2 cellular contexts compared by ENCODE assay signal in genomic region chr17:78226752-78227454, GRCh38.
TF ChIP-seq lines count a peak whose summit lies in the region.

No MANE protein-coding gene starts in this region.

TF ChIP-seq in SK-N-SH treated with all-trans-retinoic acid at 6 μM for 48 hours, 23 proteins besides CTCF, POLR2A, EP300 and RAD21 (continued from another document):
- no peak for TF ChIP-seq CSRNP3 (CRISPR knock-in tag; IDR thresholded peaks at IDR 0.05)
- no peak for TF ChIP-seq PPARA (CRISPR knock-in tag; IDR thresholded peaks at IDR 0.05; ENCODE audit: borderline replicate concordance)
- TF ChIP-seq BACH2 (CRISPR knock-in tag; IDR thresholded peaks at IDR 0.05; ENCODE audit: borderline replicate concordance): no peak
- TF ChIP-seq ZC3H10 (CRISPR knock-in tag; IDR thresholded peaks at IDR 0.05): no peak
- no peak for TF ChIP-seq ZFP30 (CRISPR knock-in tag; IDR thresholded peaks at IDR 0.05)
- TF ChIP-seq CSDC2 (CRISPR knock-in tag; IDR thresholded peaks at IDR 0.05): no peak
- no peak for TF ChIP-seq ZNF565 (CRISPR knock-in tag; conservative IDR thresholded peaks at IDR 0.05; ENCODE audit: low read depth)
- TF ChIP-seq ESRRG (CRISPR knock-in tag; IDR thresholded peaks at IDR 0.05): no peak
- no peak for TF ChIP-seq OSR1 (CRISPR knock-in tag; IDR thresholded peaks at IDR 0.05)
- no peak for TF ChIP-seq ZFP3 (CRISPR knock-in tag; IDR thresholded peaks at IDR 0.05)
- TF ChIP-seq PATZ1 (CRISPR knock-in tag; IDR thresholded peaks at IDR 0.05; ENCODE audit: borderline replicate concordance): no peak
- TF ChIP-seq ARNTL (CRISPR knock-in tag; IDR thresholded peaks at IDR 0.05; ENCODE audit: borderline replicate concordance, low read depth): no peak
- TF ChIP-seq ISL1 (CRISPR knock-in tag; IDR thresholded peaks at IDR 0.05): no peak
- TF ChIP-seq GLIS3 (CRISPR knock-in tag; IDR thresholded peaks at IDR 0.05): no peak
- TF ChIP-seq TOX (CRISPR knock-in tag; IDR thresholded peaks at IDR 0.05; ENCODE audit: borderline replicate concordance): no peak
- TF ChIP-seq SNAI2 (CRISPR knock-in tag; IDR thresholded peaks at IDR 0.05): no peak
- TF ChIP-seq RARB (CRISPR knock-in tag; IDR thresholded peaks at IDR 0.05): no peak
- no peak for TF ChIP-seq TCF4 (CRISPR knock-in tag; IDR thresholded peaks at IDR 0.05; ENCODE audit: borderline replicate concordance)
- TF ChIP-seq ZNF70 (CRISPR knock-in tag; IDR thresholded peaks at IDR 0.05): no peak

TF ChIP-seq in SK-N-SH, 30 proteins besides CTCF, POLR2A, EP300 and RAD21 (continued from another document):
- TF ChIP-seq ZBTB33 (IDR thresholded peaks at IDR 0.05; ENCODE audit: borderline replicate concordance, low read depth) (no peak), SIN3A (IDR thresholded peaks at IDR 0.05; ENCODE audit: borderline replicate concordance, low read depth, low read length) (no peak), IRF3 (IDR thresholded peaks at IDR 0.05; ENCODE audit: low read depth, low read length) (no peak)
